In the genomic region with DNA sequence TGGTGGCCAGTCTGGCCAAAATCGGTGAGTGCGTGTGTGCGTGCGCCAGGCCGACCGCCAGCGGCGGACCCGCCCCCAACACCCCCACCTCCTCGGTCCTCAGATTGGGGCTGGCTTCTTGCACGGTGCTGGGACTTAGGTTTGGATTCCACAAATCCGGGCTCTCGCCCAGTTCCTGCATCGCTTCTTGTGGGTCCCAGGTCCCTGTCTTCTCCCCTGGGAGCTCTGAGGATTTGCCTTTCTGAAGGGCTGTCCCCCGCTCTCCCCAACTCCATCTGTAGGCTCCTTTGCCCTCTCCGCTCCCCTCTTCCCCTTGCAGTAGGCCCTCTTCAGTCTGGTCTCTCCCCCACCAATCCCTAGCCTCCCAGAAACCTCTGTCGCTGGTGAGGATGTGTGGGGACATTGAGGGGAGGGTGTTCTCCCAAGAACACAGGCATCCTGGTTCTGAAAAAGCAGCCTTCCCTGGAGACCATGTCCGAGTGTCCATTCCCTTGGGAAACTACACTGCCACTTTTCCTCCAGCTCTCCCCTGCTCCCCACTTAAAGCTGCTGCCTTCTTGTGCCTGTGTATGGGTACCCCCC, we compare ENCODE assay signal across 2 cellular contexts.
TF ChIP-seq lines count a peak whose summit lies in the region.

No MANE protein-coding gene starts in this region.

TF ChIP-seq in endothelial cell of umbilical vein, 7 proteins besides CTCF, POLR2A, EP300 and RAD21:
- no peak for TF ChIP-seq FOS (IDR thresholded peaks at IDR 0.05; ENCODE audit: borderline replicate concordance, insufficient read depth, low read length)
- TF ChIP-seq JUN (IDR thresholded peaks at IDR 0.05; ENCODE audit: borderline replicate concordance, insufficient read depth, insufficient read length, low read depth): no peak
- no peak for TF ChIP-seq POLR2AphosphoS5 (IDR thresholded peaks at IDR 0.05; ENCODE audit: insufficient read depth, low read depth, low read length)
- no peak for TF ChIP-seq GATA2 (IDR thresholded peaks at IDR 0.05; ENCODE audit: insufficient read depth, insufficient read length, low read depth, low read length)
- TF ChIP-seq, protein P1, sequence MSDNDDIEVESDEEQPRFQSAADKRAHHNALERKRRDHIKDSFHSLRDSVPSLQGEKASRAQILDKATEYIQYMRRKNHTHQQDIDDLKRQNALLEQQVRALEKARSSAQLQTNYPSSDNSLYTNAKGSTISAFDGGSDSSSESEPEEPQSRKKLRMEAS (IDR thresholded peaks at IDR 0.05; ENCODE audit: insufficient read depth, insufficient read length): no peak
- no peak for TF ChIP-seq EZH2 (IDR thresholded peaks at IDR 0.05; ENCODE audit: borderline replicate concordance, low read depth, low read length, severe bottlenecking)
- TF ChIP-seq MYC (IDR thresholded peaks at IDR 0.05; ENCODE audit: low read depth, low read length): no peak

TF ChIP-seq in HEK293T, 16 proteins besides CTCF, POLR2A, EP300 and RAD21:
- no peak for TF ChIP-seq NFRKB (IDR thresholded peaks at IDR 0.05)
- no peak for TF ChIP-seq FOXM1 (IDR thresholded peaks at IDR 0.05; ENCODE audit: borderline replicate concordance)
- no peak for TF ChIP-seq CTBP1 (IDR thresholded peaks at IDR 0.05; ENCODE audit: borderline replicate concordance)
- no peak for TF ChIP-seq L3MBTL2 (conservative IDR thresholded peaks at IDR 0.05)
- TF ChIP-seq LEF1 (IDR thresholded peaks at IDR 0.05; ENCODE audit: borderline replicate concordance): no peak
- no peak for TF ChIP-seq BHLHE40 (IDR thresholded peaks at IDR 0.05; ENCODE audit: borderline replicate concordance)
- TF ChIP-seq ARNT (IDR thresholded peaks at IDR 0.05): no peak
- TF ChIP-seq, protein P2, sequence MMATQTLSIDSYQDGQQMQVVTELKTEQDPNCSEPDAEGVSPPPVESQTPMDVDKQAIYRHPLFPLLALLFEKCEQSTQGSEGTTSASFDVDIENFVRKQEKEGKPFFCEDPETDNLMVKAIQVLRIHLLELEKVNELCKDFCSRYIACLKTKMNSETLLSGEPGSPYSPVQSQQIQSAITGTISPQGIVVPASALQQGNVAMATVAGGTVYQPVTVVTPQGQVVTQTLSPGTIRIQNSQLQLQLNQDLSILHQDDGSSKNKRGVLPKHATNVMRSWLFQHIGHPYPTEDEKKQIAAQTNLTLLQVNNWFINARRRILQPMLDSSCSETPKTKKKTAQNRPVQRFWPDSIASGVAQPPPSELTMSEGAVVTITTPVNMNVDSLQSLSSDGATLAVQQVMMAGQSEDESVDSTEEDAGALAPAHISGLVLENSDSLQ (IDR thresholded peaks at IDR 0.05): no peak
- TF ChIP-seq FOXK2 (IDR thresholded peaks at IDR 0.05): no peak
- TF ChIP-seq TARDBP (IDR thresholded peaks at IDR 0.05): no peak
- no peak for TF ChIP-seq HDGF (IDR thresholded peaks at IDR 0.05; ENCODE audit: borderline replicate concordance)
- TF ChIP-seq SUZ12 (IDR thresholded peaks at IDR 0.05): no peak
- no peak for TF ChIP-seq ZNF384 (IDR thresholded peaks at IDR 0.05)
- no peak for TF ChIP-seq SP1 (IDR thresholded peaks at IDR 0.05)
- TF ChIP-seq ELF4 (IDR thresholded peaks at IDR 0.05): no peak
- TF ChIP-seq FOXA1 (IDR thresholded peaks at IDR 0.05): no peak
